In the genomic region with DNA sequence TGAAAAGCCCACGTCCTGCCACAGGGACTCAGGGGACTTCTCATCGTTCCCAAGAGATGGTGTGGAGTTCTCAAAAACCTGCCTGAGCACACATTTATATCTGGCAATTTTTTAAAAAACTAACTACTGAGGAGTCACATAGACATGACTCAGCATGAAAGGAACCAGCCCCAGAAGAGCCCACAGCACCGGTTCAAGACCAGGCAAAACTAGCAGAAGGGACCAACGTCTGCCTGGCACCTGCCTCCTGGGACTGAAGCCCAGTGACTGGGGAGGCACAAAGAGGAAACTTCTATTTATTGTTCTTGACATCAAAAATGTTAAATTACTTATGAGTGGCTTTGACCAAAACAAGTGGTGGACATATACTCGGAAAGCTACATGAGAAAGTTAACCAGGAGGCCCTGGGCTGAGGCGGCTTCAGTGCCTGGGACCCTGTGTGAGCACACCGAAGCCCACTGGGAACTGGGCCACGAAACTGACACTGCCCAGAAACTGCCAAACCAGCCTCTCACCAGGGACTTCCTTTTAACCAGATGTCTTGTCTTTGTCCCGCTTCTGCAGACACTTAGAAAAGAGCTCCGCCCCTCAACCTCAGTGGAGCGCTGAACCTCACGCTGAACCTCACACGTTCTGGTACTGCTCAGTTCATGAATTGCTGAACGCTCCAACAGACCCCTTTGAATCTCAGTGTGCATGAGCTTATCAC, we compare ENCODE assay signal across 16 cellular contexts. TPM values are rescaled to one million over a fixed set of nuclear protein-coding genes. Genes with fewer than 3 reads are reported as not detected.
DNase-seq lines count a peak whose midpoint lies in the region; ATAC-seq lines count a peak whose summit lies in the region.
"Had no signal": no experiment of that assay in that cellular context is flagged by ENCODE, and none has a peak within 500 bp of the region (broad histone marks: within the 10 kb centered on the region; RNA-seq: fewer than 3 reads in every experiment).

No MANE protein-coding gene starts in this region.

- H3K9me3 Mint-ChIP-seq in T-cell: no peaks in the 10 kb centered on the region
- no peaks in the 10 kb centered on the region for H3K9me3 Mint-ChIP-seq in natural killer cell treated with Interleukin-12 subunit alpha and Interleukin-12 subunit beta and Interleukin-15 and Interleukin-18, amount 100 ng/mL, for 72 hours
- H3K9me3 Mint-ChIP-seq in stimulated activated naive CD8-positive, alpha-beta T cell treated with anti-CD3 and anti-CD28 coated beads, Interleukin-15, amount 100 ng/mL, for 72 hours: no peaks in the 10 kb centered on the region

- 60 to 63% methylated on average over 14 of the region's 14 CpGs for WGBS in GM23248 (ENCODE audit: low coverage in 1 of 2, low lambda C conversion rate in 2 of 2, missing lambda C conversion rate in 2 of 2), 2 experiments

- DNase-seq in GM23248 (peak; percentile 47), T-cell (no peak), activated gamma-delta T cell (lab: John Stamatoyannopoulos, UW) (no peak)
- DNase-seq in natural killer cell treated with Interleukin-12 subunit alpha and Interleukin-12 subunit beta and Interleukin-15 and Interleukin-18, amount 100 ng/mL, for 72 hours (ENCODE audit: low spot score): peak; percentile 57
- DNase-seq in stimulated activated CD4-positive, alpha-beta T cell treated with anti-CD3 and anti-CD28 coated beads, Interleukin-12 subunit alpha, Interleukin-12 subunit beta, amount 100 ng/mL, for 4 hours: no peak
- DNase-seq in stimulated activated naive CD8-positive, alpha-beta T cell treated with anti-CD3 and anti-CD28 coated beads, Interleukin-15, amount 100 ng/mL, for 72 hours: no peak
- DNase-seq: GDM1; NCI-H2081 treated with DMSO at 0.1 percent for 48 hours; NCI-H82; retina; stimulated activated CD4-positive, alpha-beta T cell treated with anti-CD3 and anti-CD28 coated beads, Interleukin-4, amount 100 ng/mL, for 4 hours; stimulated activated naive CD4-positive, alpha-beta T cell had no signal

- no peaks in the 10 kb centered on the region for H3K36me3 Mint-ChIP-seq in T-cell
- no peaks in the 10 kb centered on the region for H3K36me3 Mint-ChIP-seq in natural killer cell treated with Interleukin-12 subunit alpha and Interleukin-12 subunit beta and Interleukin-15 and Interleukin-18, amount 100 ng/mL, for 72 hours

- no peak overlapping the region for H2AFZ ChIP-seq in GM23248

- no peaks in the 10 kb centered on the region for H3K27me3 Mint-ChIP-seq in T-cell
- H3K27me3 Mint-ChIP-seq in natural killer cell treated with Interleukin-12 subunit alpha and Interleukin-12 subunit beta and Interleukin-15 and Interleukin-18, amount 100 ng/mL, for 72 hours: no peaks in the 10 kb centered on the region
- no peaks in the 10 kb centered on the region for H3K27me3 Mint-ChIP-seq in stimulated activated naive CD8-positive, alpha-beta T cell treated with anti-CD3 and anti-CD28 coated beads, Interleukin-15, amount 100 ng/mL, for 72 hours

- no peak overlapping the region for H3K4me3 ChIP-seq in BLaER1 treated with 17β-estradiol and CSF1 and Interleukin-3, amounts not matched to agents 10 nM and 100 nM
- H3K4me3 ChIP-seq in GM23248: no peak overlapping the region
- H3K4me3 ChIP-seq: SJSA1, vagina had no signal

- H3K4me1 ChIP-seq in BLaER1 treated with 17β-estradiol and CSF1 and Interleukin-3, amounts not matched to agents 10 nM and 100 nM: peaks cover 44 to 62% (median 57%) of the 10 kb centered on the region in 10 experiments
- no peaks in the 10 kb centered on the region for H3K4me1 ChIP-seq in GM23248 (ENCODE audit: insufficient read depth)

- POLR2A ChIA-PET in T-cell (lab: Charles Lee): no interaction called here

- H3K27ac ChIP-seq in BLaER1 treated with 17β-estradiol and CSF1 and Interleukin-3, amounts not matched to agents 10 nM and 100 nM: peak overlapping the region in 10 of 11 experiments; percentile 13 to 83 (median 53); a peak in 20 of 22 replicates
- H3K27ac ChIP-seq in GM23248: no peak overlapping the region
- H3K27ac ChIP-seq: SJSA1 had no signal

- no peaks in the 10 kb centered on the region for H3K27me3 ChIP-seq in BLaER1 treated with 17β-estradiol and CSF1 and Interleukin-3, amounts not matched to agents 10 nM and 100 nM
- no peaks in the 10 kb centered on the region for H3K27me3 ChIP-seq in GM23248 (replicated peaks; ENCODE audit: insufficient read depth)
- H3K27me3 ChIP-seq: SJSA1, vagina had no signal

- H3K4me3 Mint-ChIP-seq in T-cell: no peak overlapping the region
- H3K4me3 Mint-ChIP-seq in natural killer cell treated with Interleukin-12 subunit alpha and Interleukin-12 subunit beta and Interleukin-15 and Interleukin-18, amount 100 ng/mL, for 72 hours: no peak overlapping the region
- no peak overlapping the region for H3K4me3 Mint-ChIP-seq in stimulated activated naive CD8-positive, alpha-beta T cell treated with anti-CD3 and anti-CD28 coated beads, Interleukin-15, amount 100 ng/mL, for 72 hours

- no peaks in the 10 kb centered on the region for H3F3A ChIP-seq in GM23248 (ENCODE audit: insufficient read depth)

- no peaks in the 10 kb centered on the region for H3K79me2 ChIP-seq in GM23248 (ENCODE audit: insufficient read depth)

- no peaks in the 10 kb centered on the region for H3K9me2 ChIP-seq in GM23248 (ENCODE audit: insufficient read depth)

- H3K9me3 ChIP-seq in BLaER1 treated with 17β-estradiol and CSF1 and Interleukin-3, amounts not matched to agents 10 nM and 100 nM (replicated peaks in 1 of 11): peaks cover 0 to 7% (median 0%) of the 10 kb centered on the region in 11 experiments; a peak in 4 of 22 replicates
- no peaks in the 10 kb centered on the region for H3K9me3 ChIP-seq in GM23248 (ENCODE audit: low read depth)
- H3K9me3 ChIP-seq: SJSA1, vagina had no signal

- peak overlapping the region in 10 of 11 experiments; percentile 15 to 71 (median 33); a peak in 14 of 22 replicates for H3K9ac ChIP-seq in BLaER1 treated with 17β-estradiol and CSF1 and Interleukin-3, amounts not matched to agents 10 nM and 100 nM
- no peak overlapping the region for H3K9ac ChIP-seq in GM23248

- H3K4me1 Mint-ChIP-seq in T-cell: peaks cover 5 to 22% (median 10%) of the 10 kb centered on the region in 3 donors
- H3K4me1 Mint-ChIP-seq in natural killer cell treated with Interleukin-12 subunit alpha and Interleukin-12 subunit beta and Interleukin-15 and Interleukin-18, amount 100 ng/mL, for 72 hours (ENCODE audit: low read depth in 2 of 2): peaks cover 0 to 4% of the 10 kb centered on the region in 2 donors
- H3K4me1 Mint-ChIP-seq in stimulated activated naive CD8-positive, alpha-beta T cell treated with anti-CD3 and anti-CD28 coated beads, Interleukin-15, amount 100 ng/mL, for 72 hours: peaks cover 37% of the 10 kb centered on the region

- peak overlapping the region; percentile 27 to 34 for H3K27ac Mint-ChIP-seq in T-cell
- H3K27ac Mint-ChIP-seq in natural killer cell treated with Interleukin-12 subunit alpha and Interleukin-12 subunit beta and Interleukin-15 and Interleukin-18, amount 100 ng/mL, for 72 hours: peak overlapping the region; percentile 33 to 50
- peak overlapping the region in 1 of 2 donors; percentile 42 for H3K27ac Mint-ChIP-seq in stimulated activated naive CD8-positive, alpha-beta T cell treated with anti-CD3 and anti-CD28 coated beads, Interleukin-15, amount 100 ng/mL, for 72 hours

- ATAC-seq in T-cell (replicated peaks in 1 of 4): no peak
- ATAC-seq in natural killer cell treated with Interleukin-12 subunit alpha and Interleukin-12 subunit beta and Interleukin-15 and Interleukin-18, amount 100 ng/mL, for 72 hours: no peak
- ATAC-seq in stimulated activated naive CD8-positive, alpha-beta T cell treated with anti-CD3 and anti-CD28 coated beads, Interleukin-15, amount 100 ng/mL, for 72 hours: no peak

- H3K36me3 ChIP-seq in BLaER1 treated with 17β-estradiol and CSF1 and Interleukin-3, amounts not matched to agents 10 nM and 100 nM: no peaks in the 10 kb centered on the region
- H3K36me3 ChIP-seq in GM23248 (ENCODE audit: low read depth): no peaks in the 10 kb centered on the region
- H3K36me3 ChIP-seq: SJSA1, vagina had no signal

- H4K20me1 ChIP-seq in BLaER1 treated with 17β-estradiol and CSF1 and Interleukin-3, amounts not matched to agents 10 nM and 100 nM: peaks cover 0 to 47% (median 0%) of the 10 kb centered on the region in 11 experiments; a peak in 8 of 22 replicates
- H4K20me1 ChIP-seq in GM23248 (ENCODE audit: insufficient read depth): no peaks in the 10 kb centered on the region

- CTCF ChIA-PET in T-cell (lab: Charles Lee): no interaction called here

- H3K4me2 ChIP-seq in BLaER1 treated with 17β-estradiol and CSF1 and Interleukin-3, amounts not matched to agents 10 nM and 100 nM: peak overlapping the region; percentile 53 to 91 (median 78)
- H3K4me2 ChIP-seq in GM23248 (ENCODE audit: unreplicated experiment): no peak overlapping the region

- in situ Hi-C loops in GM23248 (cut with MboI): no loop called here

RNA-seq across cellular contexts. Expression of a gene that starts 25.7 kb away (rescaled TPM):
- 6.6 TPM in 1 of 2 replicates, not detected in the other for total RNA-seq in GM23248 (2014; rRNA removed; shearing (Covaris generic))
- polyA plus RNA-seq in GM23248 (2016; fragmentation: Nextera tagmentation; extraction: Ambion mirVana): 1.7 and 1.8 TPM in 2 replicates
- 10 to 100 TPM; 18.4 to 33.9 (median 25.3) TPM for total RNA-seq in T-cell
- total RNA-seq in natural killer cell treated with Interleukin-12 subunit alpha and Interleukin-12 subunit beta and Interleukin-15 and Interleukin-18, amount 100 ng/mL, for 72 hours: 1 to 10 TPM in 1 of 2 donors, under 1 TPM in 1; 0.64 to 1.4 TPM
- total RNA-seq: epithelial cell of proximal tubule, SJSA1, vagina had no signal

Comparison
In these comparisons a context has a peak if more than half of its experiments do, and no peak if none do; other contexts are left out.
1. DNase-seq: peak in GM23248 (single experiment) and natural killer cell treated with Interleukin-12 subunit alpha and Interleukin-12 subunit beta and Interleukin-15 and Interleukin-18, amount 100 ng/mL, for 72 hours (single experiment); none in T-cell (0 of 34), stimulated activated CD4-positive, alpha-beta T cell treated with anti-CD3 and anti-CD28 coated beads, Interleukin-12 subunit alpha, Interleukin-12 subunit beta, amount 100 ng/mL, for 4 hours (single experiment), activated gamma-delta T cell (single experiment) and stimulated activated naive CD8-positive, alpha-beta T cell treated with anti-CD3 and anti-CD28 coated beads, Interleukin-15, amount 100 ng/mL, for 72 hours (0 of 2).